ENCODE assay signal across 26 cellular contexts in genomic region chr10:21475393-21475792, GRCh38. TPM values are rescaled to one million over a fixed set of nuclear protein-coding genes. Genes with fewer than 3 reads are reported as not detected.
"Had no signal": no experiment of that assay in that cellular context is flagged by ENCODE, and none has a peak within 500 bp of the region (broad histone marks: within the 10 kb centered on the region; RNA-seq: fewer than 3 reads in every experiment).

No MANE protein-coding gene starts in this region.

- H3K9me3 ChIP-seq: heart right ventricle, left lung, prostate gland, thyroid gland had no signal

- H3K4me3 ChIP-seq: heart right ventricle, left lung, lung, prostate gland, thyroid gland had no signal

- H3K27ac ChIP-seq: heart right ventricle, left lung, prostate gland, thyroid gland, VCaP had no signal

- H3K4me1 ChIP-seq: heart right ventricle, left lung, prostate gland, thyroid gland had no signal

- H3K36me3 ChIP-seq: heart right ventricle, left lung, prostate gland, thyroid gland had no signal

- H3K27me3 Mint-ChIP-seq: activated CD4-positive, alpha-beta T cell treated with anti-CD3 and anti-CD28 coated beads, Interleukin-2, amount 10 ng/mL, durations not matched to agents 7 days and 5 days; activated CD8-positive, alpha-beta memory T cell treated with anti-CD3 and anti-CD28 coated beads, Interleukin-2, amount 10 ng/mL, durations not matched to agents 7 days and 5 days; activated CD8-positive, alpha-beta T cell treated with anti-CD3 and anti-CD28 coated beads for 36 hours; activated naive CD4-positive, alpha-beta T cell treated with anti-CD3 and anti-CD28 coated beads, Interleukin-2, amount 50 U/mL, for 24 hours; dendritic cell treated with granulocyte-macrophage colony-stimulating factor and Interleukin-4, amounts not matched to agents 40 ng/mL and 50 ng/mL, for 4 days; stimulated activated naive CD8-positive, alpha-beta T cell treated with anti-CD3 and anti-CD28 coated beads, Interleukin-15, Interleukin-2, amounts not matched to agents 100 ng/mL and 50 ng/mL, for 24 hours had no signal

- H3K27ac Mint-ChIP-seq: activated CD4-positive, alpha-beta T cell treated with anti-CD3 and anti-CD28 coated beads, Interleukin-2, amount 10 ng/mL, durations not matched to agents 7 days and 5 days; activated CD8-positive, alpha-beta memory T cell treated with anti-CD3 and anti-CD28 coated beads, Interleukin-2, amount 10 ng/mL, durations not matched to agents 7 days and 5 days; activated CD8-positive, alpha-beta T cell treated with anti-CD3 and anti-CD28 coated beads for 36 hours; activated naive CD4-positive, alpha-beta T cell treated with anti-CD3 and anti-CD28 coated beads, Interleukin-2, amount 50 U/mL, for 24 hours; activated T-helper 1 cell treated with anti-CD3 and anti-CD28 coated beads, Interleukin-12 subunit alpha, Interleukin-12 subunit beta, Interleukin-2, Interleukin-4 antibody, amounts not matched to agents 30 ng/mL and 10 ng/mL and 1 ng/mL, durations not matched to agents 14 hours and 24 hours and 36 hours; dendritic cell treated with granulocyte-macrophage colony-stimulating factor and Interleukin-4, amounts not matched to agents 40 ng/mL and 50 ng/mL, for 4 days; naive thymus-derived CD8-positive, alpha-beta T cell; stimulated activated naive CD8-positive, alpha-beta T cell treated with anti-CD3 and anti-CD28 coated beads, Interleukin-15, Interleukin-2, amounts not matched to agents 100 ng/mL and 50 ng/mL, for 24 hours; T-helper 2 cell treated with Interferon-gamma antibody and Interleukin-4, amounts not matched to agents 5 μg/mL and 100 μg/mL, for 36 hours had no signal

- H3K9me3 Mint-ChIP-seq: activated CD4-positive, alpha-beta T cell treated with anti-CD3 and anti-CD28 coated beads, Interleukin-2, amount 10 ng/mL, durations not matched to agents 7 days and 5 days; activated CD8-positive, alpha-beta T cell treated with anti-CD3 and anti-CD28 coated beads for 36 hours; activated naive CD4-positive, alpha-beta T cell treated with anti-CD3 and anti-CD28 coated beads, Interleukin-2, amount 50 U/mL, for 24 hours; activated T-helper 1 cell treated with anti-CD3 and anti-CD28 coated beads, Interleukin-12 subunit alpha, Interleukin-12 subunit beta, Interleukin-2, Interleukin-4 antibody, amounts not matched to agents 30 ng/mL and 10 ng/mL and 1 ng/mL, durations not matched to agents 14 hours and 24 hours and 36 hours; dendritic cell treated with granulocyte-macrophage colony-stimulating factor and Interleukin-4, amounts not matched to agents 40 ng/mL and 50 ng/mL, for 4 days; stimulated activated naive CD8-positive, alpha-beta T cell treated with anti-CD3 and anti-CD28 coated beads, Interleukin-15, Interleukin-2, amounts not matched to agents 100 ng/mL and 50 ng/mL, for 24 hours; T-helper 2 cell treated with Interferon-gamma antibody and Interleukin-4, amounts not matched to agents 5 μg/mL and 100 μg/mL, for 36 hours had no signal

- H3K36me3 Mint-ChIP-seq: activated CD8-positive, alpha-beta memory T cell treated with anti-CD3 and anti-CD28 coated beads, Interleukin-2, amount 10 ng/mL, durations not matched to agents 7 days and 5 days; activated naive CD4-positive, alpha-beta T cell treated with anti-CD3 and anti-CD28 coated beads, Interleukin-2, amount 50 U/mL, for 24 hours; brain had no signal

- ATAC-seq: activated CD8-positive, alpha-beta memory T cell treated with anti-CD3 and anti-CD28 coated beads, Interleukin-2, amount 10 ng/mL, durations not matched to agents 7 days and 5 days; activated CD8-positive, alpha-beta T cell treated with anti-CD3 and anti-CD28 coated beads for 36 hours; heart right ventricle; left lung; naive thymus-derived CD8-positive, alpha-beta T cell had no signal

- H3K4me3 Mint-ChIP-seq: activated CD4-positive, alpha-beta T cell treated with anti-CD3 and anti-CD28 coated beads, Interleukin-2, amount 10 ng/mL, durations not matched to agents 7 days and 5 days; activated CD8-positive, alpha-beta memory T cell treated with anti-CD3 and anti-CD28 coated beads, Interleukin-2, amount 10 ng/mL, durations not matched to agents 7 days and 5 days; activated CD8-positive, alpha-beta T cell treated with anti-CD3 and anti-CD28 coated beads for 36 hours; activated naive CD4-positive, alpha-beta T cell treated with anti-CD3 and anti-CD28 coated beads, Interleukin-2, amount 50 U/mL, for 24 hours; activated T-helper 1 cell treated with anti-CD3 and anti-CD28 coated beads, Interleukin-12 subunit alpha, Interleukin-12 subunit beta, Interleukin-2, Interleukin-4 antibody, amounts not matched to agents 30 ng/mL and 10 ng/mL and 1 ng/mL, durations not matched to agents 14 hours and 24 hours and 36 hours; brain; dendritic cell treated with granulocyte-macrophage colony-stimulating factor and Interleukin-4, amounts not matched to agents 40 ng/mL and 50 ng/mL, for 4 days; naive thymus-derived CD8-positive, alpha-beta T cell; stimulated activated naive CD8-positive, alpha-beta T cell treated with anti-CD3 and anti-CD28 coated beads, Interleukin-15, Interleukin-2, amounts not matched to agents 100 ng/mL and 50 ng/mL, for 24 hours; T-helper 2 cell treated with Interferon-gamma antibody and Interleukin-4, amounts not matched to agents 5 μg/mL and 100 μg/mL, for 36 hours had no signal

- H3K27me3 ChIP-seq: heart right ventricle, left lung, thyroid gland had no signal

- H3K4me1 Mint-ChIP-seq: activated CD4-positive, alpha-beta T cell treated with anti-CD3 and anti-CD28 coated beads, Interleukin-2, amount 10 ng/mL, durations not matched to agents 7 days and 5 days; activated CD8-positive, alpha-beta memory T cell treated with anti-CD3 and anti-CD28 coated beads, Interleukin-2, amount 10 ng/mL, durations not matched to agents 7 days and 5 days; activated naive CD4-positive, alpha-beta T cell treated with anti-CD3 and anti-CD28 coated beads, Interleukin-2, amount 50 U/mL, for 24 hours; brain; naive thymus-derived CD8-positive, alpha-beta T cell had no signal

- FAIRE-seq: kidney had no signal

- DNase-seq: activated CD4-positive, alpha-beta T cell treated with anti-CD3 and anti-CD28 coated beads, Interleukin-2, amount 10 ng/mL, durations not matched to agents 7 days and 5 days; activated CD4-positive, CD25-positive, alpha-beta regulatory T cell treated with anti-CD3 and anti-CD28 coated beads, Interleukin-2, amount 50 U/mL, for 72 hours; activated CD8-positive, alpha-beta memory T cell treated with anti-CD3 and anti-CD28 coated beads, Interleukin-2, amount 10 ng/mL, durations not matched to agents 7 days and 5 days; activated CD8-positive, alpha-beta T cell treated with anti-CD3 and anti-CD28 coated beads for 36 hours; activated gamma-delta T cell; activated T-cell treated with anti-CD3 and anti-CD28 coated beads for 4 hours; anterior cingulate cortex; effector CD4-positive, alpha-beta T cell; erythroblast; foreskin fibroblast; heart right ventricle; kidney; left lung; naive thymus-derived CD8-positive, alpha-beta T cell; stimulated activated CD4-positive, alpha-beta T cell treated with anti-CD3 and anti-CD28 coated beads, Interleukin-4, amount 100 ng/mL, for 4 hours; substantia nigra; thyroid gland had no signal

RNA-seq across cellular contexts. Expression of gene SKIDA1, which starts 50.1 kb away (rescaled TPM):
- polyA plus RNA-seq: naive thymus-derived CD8-positive, alpha-beta T cell had no signal
